In genomic region chr10:30228638-30229037, GRCh38 we compare ENCODE assay signal across 16 cellular contexts.
"Had no signal": no experiment of that assay in that cellular context is flagged by ENCODE, and none has a peak within 500 bp of the region (broad histone marks: within the 10 kb centered on the region; RNA-seq: fewer than 3 reads in every experiment).

No MANE protein-coding gene starts in this region.

- H3K27me3 ChIP-seq: gastrocnemius medialis, heart right ventricle, ovary had no signal

- DNase-seq: activated CD4-positive, alpha-beta T cell treated with anti-CD3 and anti-CD28 coated beads, Interleukin-2, amount 10 ng/mL, durations not matched to agents 24 days and 14 days; activated CD4-positive, CD25-positive, alpha-beta regulatory T cell; activated CD8-positive, alpha-beta memory T cell treated with anti-CD3 and anti-CD28 coated beads for 24 hours; activated gamma-delta T cell treated with Interleukin-2 at 50 U/mL for 16 hours; amniotic stem cell; effector CD8-positive, alpha-beta T cell; gastrocnemius medialis; heart right ventricle; midbrain; ovary; stimulated activated CD4-positive, alpha-beta T cell treated with anti-CD3 and anti-CD28 coated beads, Interleukin-1b, Interleukin-23, amount 100 ng/mL, for 48 hours; T-helper 2 cell; trophoblast cell had no signal

- H3K9me3 Mint-ChIP-seq: activated CD4-positive, alpha-beta T cell treated with anti-CD3 and anti-CD28 coated beads, Interleukin-2, amount 10 ng/mL, durations not matched to agents 24 days and 14 days; brain had no signal

- H3K36me3 ChIP-seq: gastrocnemius medialis, heart right ventricle, ovary had no signal

- H3K36me3 Mint-ChIP-seq: activated naive CD8-positive, alpha-beta T cell; brain had no signal

- ATAC-seq: gastrocnemius medialis had no signal

- H3K27me3 Mint-ChIP-seq: activated naive CD8-positive, alpha-beta T cell had no signal

- H3K9me3 ChIP-seq: gastrocnemius medialis, heart right ventricle, ovary had no signal

- H3K4me1 ChIP-seq: gastrocnemius medialis had no signal

- H3K27ac ChIP-seq: gastrocnemius medialis, ovary had no signal

- H3K27ac Mint-ChIP-seq: activated CD4-positive, alpha-beta T cell treated with anti-CD3 and anti-CD28 coated beads, Interleukin-2, amount 10 ng/mL, durations not matched to agents 24 days and 14 days; activated naive CD8-positive, alpha-beta T cell; brain had no signal

- H3K4me3 Mint-ChIP-seq: activated CD4-positive, alpha-beta T cell treated with anti-CD3 and anti-CD28 coated beads, Interleukin-2, amount 10 ng/mL, durations not matched to agents 24 days and 14 days; activated naive CD8-positive, alpha-beta T cell; brain had no signal

- H3K4me3 ChIP-seq: gastrocnemius medialis, heart right ventricle, lung, ovary had no signal
